ENCODE assay signal across 22 cellular contexts in genomic region chr5:180622910-180623309, GRCh38. TPM values are rescaled to one million over a fixed set of nuclear protein-coding genes. Genes with fewer than 3 reads are reported as not detected.
"Had no signal": no experiment of that assay in that cellular context is flagged by ENCODE, and none has a peak within 500 bp of the region (broad histone marks: within the 10 kb centered on the region; RNA-seq: fewer than 3 reads in every experiment).

No MANE protein-coding gene starts in this region.

- H3K36me3 ChIP-seq: left lung had no signal

- DNase-seq: activated CD4-positive, alpha-beta memory T cell treated with anti-CD3 and anti-CD28 coated beads, Interleukin-2, amount 10 ng/mL, durations not matched to agents 7 days and 5 days; activated CD4-positive, alpha-beta T cell treated with anti-CD3 and anti-CD28 coated beads for 48 hours; activated CD4-positive, CD25-positive, alpha-beta regulatory T cell; activated gamma-delta T cell treated with Interleukin-2 at 50 U/mL for 16 hours; cerebellar nuclear complex; cortex of kidney; endodermal cell; foreskin fibroblast; immature natural killer cell; left lung; mammary epithelial cell; natural killer cell; retina; stimulated activated CD4-positive, alpha-beta T cell treated with anti-CD3 and anti-CD28 coated beads, Interleukin-1b, Interleukin-23, amount 100 ng/mL, for 48 hours; SW 1271; T-helper 17 cell; testis had no signal

- H3K4me1 ChIP-seq: testis had no signal

- H3K9me3 ChIP-seq: left lung, testis had no signal

- H3K27ac ChIP-seq: testis had no signal

- H3K27me3 ChIP-seq: testis had no signal

- H3K4me3 ChIP-seq: left lung, testis had no signal

- ATAC-seq: left lung, natural killer cell, T-helper 17 cell had no signal

RNA-seq across cellular contexts. Expression of gene FLT4, which starts 26.5 kb away (rescaled TPM):
- total RNA-seq: mammary epithelial cell had no signal
- polyA plus RNA-seq: fibroblast of lung had no signal

RNA-seq across cellular contexts. Expression of gene SCGB3A1, which starts 31.6 kb away (rescaled TPM):
- total RNA-seq: activated CD4-positive, alpha-beta memory T cell treated with anti-CD3 and anti-CD28 coated beads, Interleukin-2, amount 10 ng/mL, durations not matched to agents 7 days and 5 days; epithelial cell of proximal tubule; fibroblast of lung; kidney epithelial cell; mammary epithelial cell; natural killer cell; osteocyte; progenitor cell of endocrine pancreas had no signal
- polyA plus RNA-seq: fibroblast of lung, mammary epithelial cell had no signal
